1 cellular context compared by ENCODE assay signal in the genomic region with DNA sequence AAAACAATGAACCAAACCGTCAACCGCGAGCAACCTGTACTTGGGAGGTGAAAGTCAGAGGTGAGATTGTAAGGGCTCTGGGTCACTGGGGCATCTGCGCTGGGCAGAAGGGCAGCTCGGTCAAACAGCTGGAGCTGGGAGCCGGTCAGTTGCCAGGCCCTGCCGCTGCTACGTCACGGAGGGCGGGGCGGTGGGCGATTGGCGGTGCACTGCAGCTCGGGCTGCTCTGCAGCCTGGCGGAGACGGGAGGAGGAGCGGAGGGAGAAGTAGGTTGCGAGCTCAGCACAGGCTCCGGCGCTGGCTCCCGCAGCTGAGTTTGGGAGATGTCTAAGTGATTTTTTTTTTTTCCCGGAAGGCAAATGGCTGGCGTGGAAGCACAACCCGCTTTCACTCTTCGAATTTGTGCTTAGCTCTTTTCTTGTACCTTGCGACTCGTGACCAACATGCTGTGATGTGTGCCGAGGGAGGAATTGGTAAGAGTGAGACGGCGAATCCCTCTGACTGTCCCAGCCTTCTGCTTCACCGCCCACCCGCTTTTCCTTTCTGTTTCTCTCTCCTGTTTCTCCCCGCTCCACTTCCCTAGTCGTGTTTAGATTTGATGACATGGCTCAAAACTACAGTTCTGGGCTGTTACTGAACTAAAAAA.
TF ChIP-seq lines count a peak whose summit lies in the region.

A gene (plus strand): TSS at position 229 of the 646 bp plus-strand sequence. CDS start 27,266 bp downstream, outside the sequence.

TF ChIP-seq in K562, 482 proteins besides CTCF, POLR2A, EP300 and RAD21 (continued from another document):
- TF ChIP-seq, protein P1, sequence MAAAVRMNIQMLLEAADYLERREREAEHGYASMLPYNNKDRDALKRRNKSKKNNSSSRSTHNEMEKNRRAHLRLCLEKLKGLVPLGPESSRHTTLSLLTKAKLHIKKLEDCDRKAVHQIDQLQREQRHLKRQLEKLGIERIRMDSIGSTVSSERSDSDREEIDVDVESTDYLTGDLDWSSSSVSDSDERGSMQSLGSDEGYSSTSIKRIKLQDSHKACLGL (CRISPR knock-in tag; IDR thresholded peaks at IDR 0.05; ENCODE audit: borderline replicate concordance, poor library complexity, severe bottlenecking) = no peak
- TF ChIP-seq, protein P2, sequence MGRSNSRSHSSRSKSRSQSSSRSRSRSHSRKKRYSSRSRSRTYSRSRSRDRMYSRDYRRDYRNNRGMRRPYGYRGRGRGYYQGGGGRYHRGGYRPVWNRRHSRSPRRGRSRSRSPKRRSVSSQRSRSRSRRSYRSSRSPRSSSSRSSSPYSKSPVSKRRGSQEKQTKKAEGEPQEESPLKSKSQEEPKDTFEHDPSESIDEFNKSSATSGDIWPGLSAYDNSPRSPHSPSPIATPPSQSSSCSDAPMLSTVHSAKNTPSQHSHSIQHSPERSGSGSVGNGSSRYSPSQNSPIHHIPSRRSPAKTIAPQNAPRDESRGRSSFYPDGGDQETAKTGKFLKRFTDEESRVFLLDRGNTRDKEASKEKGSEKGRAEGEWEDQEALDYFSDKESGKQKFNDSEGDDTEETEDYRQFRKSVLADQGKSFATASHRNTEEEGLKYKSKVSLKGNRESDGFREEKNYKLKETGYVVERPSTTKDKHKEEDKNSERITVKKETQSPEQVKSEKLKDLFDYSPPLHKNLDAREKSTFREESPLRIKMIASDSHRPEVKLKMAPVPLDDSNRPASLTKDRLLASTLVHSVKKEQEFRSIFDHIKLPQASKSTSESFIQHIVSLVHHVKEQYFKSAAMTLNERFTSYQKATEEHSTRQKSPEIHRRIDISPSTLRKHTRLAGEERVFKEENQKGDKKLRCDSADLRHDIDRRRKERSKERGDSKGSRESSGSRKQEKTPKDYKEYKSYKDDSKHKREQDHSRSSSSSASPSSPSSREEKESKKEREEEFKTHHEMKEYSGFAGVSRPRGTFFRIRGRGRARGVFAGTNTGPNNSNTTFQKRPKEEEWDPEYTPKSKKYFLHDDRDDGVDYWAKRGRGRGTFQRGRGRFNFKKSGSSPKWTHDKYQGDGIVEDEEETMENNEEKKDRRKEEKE (IDR thresholded peaks at IDR 0.05; ENCODE audit: borderline replicate concordance in 1 of 2, control insufficient read depth in 1 of 2, low read depth in 2 of 2, low read length in 1 of 2) = no peak
- TF ChIP-seq KDM5B (IDR thresholded peaks at IDR 0.05; ENCODE audit: insufficient replicate concordance, low read depth, low read length) (no peak), ZNF224 (CRISPR knock-in tag; IDR thresholded peaks at IDR 0.05) (no peak), MAFF (IDR thresholded peaks at IDR 0.05; ENCODE audit: low read length) (no peak), ZNF668 (CRISPR knock-in tag; IDR thresholded peaks at IDR 0.05) (no peak), CBFA2T2 (conservative IDR thresholded peaks at IDR 0.05) (no peak), NFE2L1 (tag; IDR thresholded peaks at IDR 0.05; ENCODE audit: borderline replicate concordance, low read depth) (no peak), ZNF778 (CRISPR knock-in tag; IDR thresholded peaks at IDR 0.05) (no peak), ZNF347 (CRISPR knock-in tag; IDR thresholded peaks at IDR 0.05; ENCODE audit: low read depth) (no peak), C11orf30 (IDR thresholded peaks at IDR 0.05; ENCODE audit: low read depth) (peak; percentile 22; the same call in 1 of the 2 replicates), TCF3 (CRISPR knock-in tag; IDR thresholded peaks at IDR 0.05) (no peak), CBFB (CRISPR knock-in tag; IDR thresholded peaks at IDR 0.05) (no peak), ZNF146 (CRISPR knock-in tag; IDR thresholded peaks at IDR 0.05; ENCODE audit: unreplicated experiment) (no peak), ZNF431 (CRISPR knock-in tag; IDR thresholded peaks at IDR 0.05) (peak; percentile 44; the same call in 1 of the 2 replicates)
- TF ChIP-seq, protein P3, sequence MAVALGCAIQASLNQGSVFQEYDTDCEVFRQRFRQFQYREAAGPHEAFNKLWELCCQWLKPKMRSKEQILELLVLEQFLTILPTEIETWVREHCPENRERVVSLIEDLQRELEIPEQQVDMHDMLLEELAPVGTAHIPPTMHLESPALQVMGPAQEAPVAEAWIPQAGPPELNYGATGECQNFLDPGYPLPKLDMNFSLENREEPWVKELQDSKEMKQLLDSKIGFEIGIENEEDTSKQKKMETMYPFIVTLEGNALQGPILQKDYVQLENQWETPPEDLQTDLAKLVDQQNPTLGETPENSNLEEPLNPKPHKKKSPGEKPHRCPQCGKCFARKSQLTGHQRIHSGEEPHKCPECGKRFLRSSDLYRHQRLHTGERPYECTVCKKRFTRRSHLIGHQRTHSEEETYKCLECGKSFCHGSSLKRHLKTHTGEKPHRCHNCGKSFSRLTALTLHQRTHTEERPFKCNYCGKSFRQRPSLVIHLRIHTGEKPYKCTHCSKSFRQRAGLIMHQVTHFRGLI (CRISPR knock-in tag; IDR thresholded peaks at IDR 0.05) = no peak
- TF ChIP-seq, protein P4, sequence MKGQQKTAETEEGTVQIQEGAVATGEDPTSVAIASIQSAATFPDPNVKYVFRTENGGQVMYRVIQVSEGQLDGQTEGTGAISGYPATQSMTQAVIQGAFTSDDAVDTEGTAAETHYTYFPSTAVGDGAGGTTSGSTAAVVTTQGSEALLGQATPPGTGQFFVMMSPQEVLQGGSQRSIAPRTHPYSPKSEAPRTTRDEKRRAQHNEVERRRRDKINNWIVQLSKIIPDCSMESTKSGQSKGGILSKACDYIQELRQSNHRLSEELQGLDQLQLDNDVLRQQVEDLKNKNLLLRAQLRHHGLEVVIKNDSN (CRISPR knock-in tag; IDR thresholded peaks at IDR 0.05) = no peak
- TF ChIP-seq, protein P5, sequence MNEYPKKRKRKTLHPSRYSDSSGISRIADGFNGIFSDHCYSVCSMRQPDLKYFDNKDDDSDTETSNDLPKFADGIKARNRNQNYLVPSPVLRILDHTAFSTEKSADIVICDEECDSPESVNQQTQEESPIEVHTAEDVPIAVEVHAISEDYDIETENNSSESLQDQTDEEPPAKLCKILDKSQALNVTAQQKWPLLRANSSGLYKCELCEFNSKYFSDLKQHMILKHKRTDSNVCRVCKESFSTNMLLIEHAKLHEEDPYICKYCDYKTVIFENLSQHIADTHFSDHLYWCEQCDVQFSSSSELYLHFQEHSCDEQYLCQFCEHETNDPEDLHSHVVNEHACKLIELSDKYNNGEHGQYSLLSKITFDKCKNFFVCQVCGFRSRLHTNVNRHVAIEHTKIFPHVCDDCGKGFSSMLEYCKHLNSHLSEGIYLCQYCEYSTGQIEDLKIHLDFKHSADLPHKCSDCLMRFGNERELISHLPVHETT (CRISPR knock-in tag; conservative IDR thresholded peaks at IDR 0.05 in 1 of 2, IDR thresholded peaks at IDR 0.05 in 1 of 2) = no peak
